Comparison of ENCODE assay signal across 9 cellular contexts in genomic region chr6:32127409-32127716, GRCh38. TPM values are rescaled to one million over a fixed set of nuclear protein-coding genes. Genes with fewer than 3 reads are reported as not detected.
DNase-seq lines count a peak whose midpoint lies in the region; ATAC-seq and TF ChIP-seq lines count a peak whose summit lies in the region.
"Had no signal": no experiment of that assay in that cellular context is flagged by ENCODE, and none has a peak within 500 bp of the region (broad histone marks: within the 10 kb centered on the region; RNA-seq: fewer than 3 reads in every experiment).

No MANE protein-coding gene starts in this region.

- peaks cover 60% of the 10 kb centered on the region for H3K4me1 Mint-ChIP-seq in dendritic cell treated with granulocyte-macrophage colony-stimulating factor and Interleukin-4, amounts not matched to agents 40 ng/mL and 50 ng/mL, for 4 days (ENCODE audit: low read depth)
- H3K4me1 Mint-ChIP-seq in naive thymus-derived CD8-positive, alpha-beta T cell = peaks cover 26 to 62% (median 57%) of the 10 kb centered on the region in 4 donors

- POLR2A ChIA-PET in naive thymus-derived CD8-positive, alpha-beta T cell (lab: Charles Lee) = interaction anchor here (1.0 to 6.7 kb wide), 9 partner anchors 9 to 845 kb away, joined by 3 to 116 read pairs (median 6); partner anchors contain the start of genes AGPAT1, CSNK2B, GPANK1 and GPSM3

- no peak for ATAC-seq in naive thymus-derived CD8-positive, alpha-beta T cell
- no peak for ATAC-seq in GM18858 (IDR thresholded peaks at IDR 0.05; ENCODE audit: unreplicated experiment)
- no peak for ATAC-seq in HG02938 (IDR thresholded peaks at IDR 0.05; ENCODE audit: unreplicated experiment)

- H3K4me3 ChIP-seq in AG09309 (ENCODE audit: control insufficient read depth, low read depth, low read length) (peak overlapping the region; percentile 93), LNCaP clone FGC (ENCODE audit: low read depth, low read length) (peak overlapping the region; percentile 99)

- H3K36me3 Mint-ChIP-seq in dendritic cell treated with granulocyte-macrophage colony-stimulating factor and Interleukin-4, amounts not matched to agents 40 ng/mL and 50 ng/mL, for 4 days (ENCODE audit: low read depth) = peaks cover 58% of the 10 kb centered on the region
- peaks cover 5 to 38% (median 10%) of the 10 kb centered on the region in 3 donors for H3K36me3 Mint-ChIP-seq in naive thymus-derived CD8-positive, alpha-beta T cell

- intact Hi-C loops in dendritic cell treated with granulocyte-macrophage colony-stimulating factor and Interleukin-4, amounts not matched to agents 40 ng/mL and 50 ng/mL, for 4 days (cut with micrococcal nuclease) = loop anchor here (1.0 to 5.0 kb wide), 2 partner anchors 26 to 50 kb away; partner anchors contain the start of genes AGPAT1 and RNF5

- H3K9me3 Mint-ChIP-seq in dendritic cell treated with granulocyte-macrophage colony-stimulating factor and Interleukin-4, amounts not matched to agents 40 ng/mL and 50 ng/mL, for 4 days = no peaks in the 10 kb centered on the region
- H3K9me3 Mint-ChIP-seq in naive thymus-derived CD8-positive, alpha-beta T cell = no peaks in the 10 kb centered on the region

- no peaks in the 10 kb centered on the region for H3K27me3 Mint-ChIP-seq in dendritic cell treated with granulocyte-macrophage colony-stimulating factor and Interleukin-4, amounts not matched to agents 40 ng/mL and 50 ng/mL, for 4 days
- no peaks in the 10 kb centered on the region for H3K27me3 Mint-ChIP-seq in naive thymus-derived CD8-positive, alpha-beta T cell

- peak overlapping the region; percentile 98 for H3K4me3 Mint-ChIP-seq in dendritic cell treated with granulocyte-macrophage colony-stimulating factor and Interleukin-4, amounts not matched to agents 40 ng/mL and 50 ng/mL, for 4 days
- H3K4me3 Mint-ChIP-seq in naive thymus-derived CD8-positive, alpha-beta T cell = peak overlapping the region; percentile 96 to 100 (median 98)

- peak overlapping the region; percentile 98 for H3K27ac Mint-ChIP-seq in dendritic cell treated with granulocyte-macrophage colony-stimulating factor and Interleukin-4, amounts not matched to agents 40 ng/mL and 50 ng/mL, for 4 days
- peak overlapping the region; percentile 90 to 99 (median 97) for H3K27ac Mint-ChIP-seq in naive thymus-derived CD8-positive, alpha-beta T cell

- TF ChIP-seq CTCF in AG09309 (IDR thresholded peaks at IDR 0.05; ENCODE audit: control insufficient read depth, insufficient read depth, low read depth, low read length, missing control alignments) (no peak), LNCaP clone FGC (IDR thresholded peaks at IDR 0.05; ENCODE audit: control insufficient read depth, extremely low read depth, insufficient read depth) (no peak)

- DNase-seq in AG09309 (ENCODE audit: low read depth) (no peak), LNCaP clone FGC (ENCODE audit: low read depth) (no peak), NCI-H1930 (lab: John Stamatoyannopoulos, UW) (no peak)
- no peak for DNase-seq in naive thymus-derived CD8-positive, alpha-beta T cell
- DNase-seq in activated CD4-positive, CD25-positive, alpha-beta regulatory T cell treated with anti-CD3 and anti-CD28 coated beads, Interleukin-2, amount 50 U/mL, for 72 hours = no peak
- DNase-seq: NCI-H2081 treated with DMSO at 0.1 percent for 48 hours had no signal

RNA-seq across cellular contexts. Expression of gene ATF6B, which starts 0.7 kb away (rescaled TPM):
- 100 to 1,000 TPM; 140 to 141 TPM for total RNA-seq in naive thymus-derived CD8-positive, alpha-beta T cell
- polyA plus RNA-seq in naive thymus-derived CD8-positive, alpha-beta T cell = 10 to 100 TPM; 17.5 to 25.7 (median 21.4) TPM

RNA-seq across cellular contexts. Expression of gene FKBPL, which starts 2.7 kb away (rescaled TPM):
- 1 to 10 TPM; 1.8 to 2.1 TPM for total RNA-seq in naive thymus-derived CD8-positive, alpha-beta T cell
- 1 to 10 TPM in 1 of 3 donors, under 1 TPM in 2; 0.37 to 2.5 (median 0.51) TPM for polyA plus RNA-seq in naive thymus-derived CD8-positive, alpha-beta T cell

RNA-seq across cellular contexts. Expression of gene TNXB, which starts 18.2 kb away (rescaled TPM):
- total RNA-seq in naive thymus-derived CD8-positive, alpha-beta T cell = 10 to 100 TPM; 14.5 to 17.8 TPM
- under 1 TPM in 1 of 3 donors, not detected in 2; 0.13 TPM for polyA plus RNA-seq in naive thymus-derived CD8-positive, alpha-beta T cell

RNA-seq across cellular contexts. Expression of gene PRRT1, which starts 24.4 kb away (rescaled TPM):
- total RNA-seq in naive thymus-derived CD8-positive, alpha-beta T cell = 1 to 10 TPM; 5.5 to 5.6 TPM
- 1 to 10 TPM; 1.2 to 3.6 (median 2.8) TPM for polyA plus RNA-seq in naive thymus-derived CD8-positive, alpha-beta T cell

RNA-seq across cellular contexts. Expression of gene PPT2, which starts 26.6 kb away (rescaled TPM):
- total RNA-seq in naive thymus-derived CD8-positive, alpha-beta T cell = 10 to 100 TPM; 22.6 to 23.1 TPM
- polyA plus RNA-seq in naive thymus-derived CD8-positive, alpha-beta T cell = 10 to 100 TPM; 17.3 to 20.6 (median 18.3) TPM
